ENCODE assay signal across 21 cellular contexts in the genomic region with DNA sequence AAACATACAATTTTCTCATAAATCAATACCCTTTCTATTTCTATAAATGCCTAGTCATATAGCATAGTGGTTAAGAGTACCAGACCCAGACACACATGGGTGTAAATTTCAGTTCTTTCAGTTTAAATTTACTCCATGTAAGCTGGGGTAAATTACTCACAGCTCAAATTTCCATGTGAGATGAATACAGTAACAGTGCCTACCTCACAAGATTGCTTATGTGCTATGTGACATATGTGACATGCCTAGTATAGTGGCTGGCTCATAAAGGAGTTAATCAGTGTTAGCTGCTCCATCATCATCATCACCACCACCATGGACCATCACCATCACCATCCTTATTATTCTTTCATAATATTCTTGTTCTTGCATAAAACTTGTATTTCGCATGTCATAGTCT. TPM values are rescaled to one million over a fixed set of nuclear protein-coding genes. Genes with fewer than 3 reads are reported as not detected.
DNase-seq lines count a peak whose midpoint lies in the region; ATAC-seq, FAIRE-seq and TF ChIP-seq lines count a peak whose summit lies in the region.
"Had no signal": no experiment of that assay in that cellular context is flagged by ENCODE, and none has a peak within 500 bp of the region (broad histone marks: within the 10 kb centered on the region; RNA-seq: fewer than 3 reads in every experiment).

No MANE protein-coding gene starts in this region.

- H3K27me3 ChIP-seq in HepG2 (ENCODE audit: control insufficient read depth in 1 of 2, insufficient read depth in 2 of 2, low read length in 2 of 2): no peaks in the 10 kb centered on the region
- no peaks in the 10 kb centered on the region for H3K27me3 ChIP-seq in right lobe of liver

- no peaks in the 10 kb centered on the region for H3K27me3 Mint-ChIP-seq in activated CD4-positive, alpha-beta T cell treated with anti-CD3 and anti-CD28 coated beads for 36 hours
- H3K27me3 Mint-ChIP-seq: IgD-negative memory B cell had no signal

- intact Hi-C loops in activated CD4-positive, alpha-beta T cell treated with anti-CD3 and anti-CD28 coated beads for 36 hours (cut with DNase I, micrococcal nuclease): no loop called here
- intact Hi-C loops in HepG2 (cut with micrococcal nuclease; ENCODE audit: unreplicated experiment): no loop called here
- intact Hi-C loops in right lobe of liver (cut with DNase I): no loop called here

- H3K9me3 ChIP-seq in HepG2 (ENCODE audit: low read length): no peaks in the 10 kb centered on the region
- no peaks in the 10 kb centered on the region for H3K9me3 ChIP-seq in right lobe of liver
- H3K9me3 ChIP-seq: SJSA1 had no signal

- no peaks in the 10 kb centered on the region for H3K9me3 Mint-ChIP-seq in activated CD4-positive, alpha-beta T cell treated with anti-CD3 and anti-CD28 coated beads for 36 hours (ENCODE audit: low read depth)
- no peaks in the 10 kb centered on the region for H3K9me3 Mint-ChIP-seq in stimulated activated effector memory CD8-positive, alpha-beta T cell treated with anti-CD3 and anti-CD28 coated beads, Interleukin-12 subunit alpha, Interleukin-12 subunit beta, amount 100 ng/mL, for 72 hours
- H3K9me3 Mint-ChIP-seq: CD8-positive, alpha-beta T cell; IgD-negative memory B cell had no signal

- no peaks in the 10 kb centered on the region for H3K36me3 ChIP-seq in HepG2 (replicated peaks in 1 of 2; ENCODE audit: control insufficient read depth in 1 of 2, insufficient read depth in 2 of 2, low read length in 2 of 2)
- H3K36me3 ChIP-seq in right lobe of liver: no peaks in the 10 kb centered on the region
- H3K36me3 ChIP-seq: SJSA1 had no signal

- in situ Hi-C loops in HepG2 (cut with HindIII; ENCODE audit: extremely low pct_ligation_motif_present, low pct_unique_long_range_greater_than_20kb): no loop called here

- H3K79me2 ChIP-seq in HepG2 (ENCODE audit: insufficient read depth, low read length): no peaks in the 10 kb centered on the region

- H3K4me1 ChIP-seq in HepG2 (ENCODE audit: insufficient read depth, low read length): no peaks in the 10 kb centered on the region
- H3K4me1 ChIP-seq in right lobe of liver: no peaks in the 10 kb centered on the region
- H3K4me1 ChIP-seq: SJSA1 had no signal

- TF ChIP-seq CTCF in HepG2 (CRISPR knock-in tag; IDR thresholded peaks at IDR 0.05) (no peak), right lobe of liver (IDR thresholded peaks at IDR 0.05) (no peak)

- peak overlapping the region; percentile 47 for H3K27ac Mint-ChIP-seq in activated CD4-positive, alpha-beta T cell treated with anti-CD3 and anti-CD28 coated beads for 36 hours
- H3K27ac Mint-ChIP-seq in stimulated activated effector memory CD8-positive, alpha-beta T cell treated with anti-CD3 and anti-CD28 coated beads, Interleukin-12 subunit alpha, Interleukin-12 subunit beta, amount 100 ng/mL, for 72 hours: peak overlapping the region; percentile 58
- H3K27ac Mint-ChIP-seq: CD8-positive, alpha-beta T cell had no signal

- TF ChIP-seq EP300 in HepG2 (IDR thresholded peaks at IDR 0.05; ENCODE audit: low read depth in 2 of 2, low read length in 2 of 2) (no peak), HepG2 (CRISPR knock-in tag; IDR thresholded peaks at IDR 0.05; ENCODE audit: borderline replicate concordance) (no peak)

- H4K20me1 ChIP-seq in HepG2 (ENCODE audit: insufficient read depth, low read length): no peaks in the 10 kb centered on the region

- CTCF ChIA-PET in activated CD4-positive, alpha-beta T cell treated with anti-CD3 and anti-CD28 coated beads for 36 hours (lab: Charles Lee): interaction anchor here (1.1 to 2.0 kb wide), 2 partner anchors 11 to 62 kb away, joined by 3 to 9 read pairs; no protein-coding TSS in a partner anchor
- CTCF ChIA-PET in HepG2 (lab: Yijun Ruan, JAX; ENCODE audit: low intra/inter-chr PET ratio, low total read pairs): no interaction called here

- POLR2A ChIA-PET in activated CD4-positive, alpha-beta T cell treated with anti-CD3 and anti-CD28 coated beads for 36 hours (lab: Charles Lee): no interaction called here
- POLR2A ChIA-PET in HepG2 (lab: Yijun Ruan, JAX): no interaction called here

- no peak overlapping the region for H3K9ac ChIP-seq in HepG2 (ENCODE audit: insufficient read depth, low read depth, low read length)

- H3K4me3 ChIP-seq in HepG2 (replicated peaks in 1 of 3; ENCODE audit: insufficient read depth in 1 of 3, low read depth in 2 of 3, low read length in 3 of 3) (no peak overlapping the region), right lobe of liver (no peak overlapping the region)
- H3K4me3 ChIP-seq: SJSA1 had no signal

- WGBS in HepG2 (ENCODE audit: low lambda C conversion rate): 5% methylated on average over 1 of the region's 1 CpG
- 45% methylated on average over 1 of the region's 1 CpG for WGBS in right lobe of liver (ENCODE audit: insufficient coverage, low coverage, low lambda C conversion rate, missing lambda C conversion rate)

- H3K36me3 Mint-ChIP-seq in activated CD4-positive, alpha-beta T cell treated with anti-CD3 and anti-CD28 coated beads for 36 hours (ENCODE audit: low read depth): peaks cover 56% of the 10 kb centered on the region
- H3K36me3 Mint-ChIP-seq in stimulated activated effector memory CD8-positive, alpha-beta T cell treated with anti-CD3 and anti-CD28 coated beads, Interleukin-12 subunit alpha, Interleukin-12 subunit beta, amount 100 ng/mL, for 72 hours: peaks cover 72% of the 10 kb centered on the region

- H3K4me3 Mint-ChIP-seq in activated CD4-positive, alpha-beta T cell treated with anti-CD3 and anti-CD28 coated beads for 36 hours: no peak overlapping the region
- no peak overlapping the region for H3K4me3 Mint-ChIP-seq in stimulated activated effector memory CD8-positive, alpha-beta T cell treated with anti-CD3 and anti-CD28 coated beads, Interleukin-12 subunit alpha, Interleukin-12 subunit beta, amount 100 ng/mL, for 72 hours
- H3K4me3 Mint-ChIP-seq: CD8-positive, alpha-beta T cell; IgD-negative memory B cell had no signal

- no peak for FAIRE-seq in HepG2 (lab: Jason Lieb, UNC)

- ATAC-seq in activated CD4-positive, alpha-beta T cell treated with anti-CD3 and anti-CD28 coated beads for 36 hours: peak; percentile 86
- ATAC-seq in HepG2 (no peak), right lobe of liver (no peak), GM21447 (IDR thresholded peaks at IDR 0.05; ENCODE audit: unreplicated experiment) (no peak)
- peak; percentile 90 for ATAC-seq in stimulated activated effector memory CD8-positive, alpha-beta T cell treated with anti-CD3 and anti-CD28 coated beads, Interleukin-12 subunit alpha, Interleukin-12 subunit beta, amount 100 ng/mL, for 72 hours
- ATAC-seq: CD8-positive, alpha-beta T cell; Right ventricle myocardium inferior had no signal

- TF ChIP-seq POLR2A in HepG2 (IDR thresholded peaks at IDR 0.05; ENCODE audit: insufficient read depth in 1 of 2, low read depth in 2 of 2, low read length in 2 of 2) (no peak), right lobe of liver (IDR thresholded peaks at IDR 0.05) (no peak)

- H3K4me2 ChIP-seq in HepG2 (ENCODE audit: low read depth, low read length): no peak overlapping the region

- BruUV-seq in HepG2 (replicated peaks; lab: Mats Ljungman, UMichigan): no TSS peak

- H3K27ac ChIP-seq in HepG2 (ENCODE audit: extremely low read length, insufficient read depth, low read length) (no peak overlapping the region), right lobe of liver (no peak overlapping the region)
- H3K27ac ChIP-seq: SJSA1 had no signal

- no peak for TF ChIP-seq RAD21 in HepG2 (CRISPR knock-in tag; IDR thresholded peaks at IDR 0.05)

- H3K4me1 Mint-ChIP-seq in activated CD4-positive, alpha-beta T cell treated with anti-CD3 and anti-CD28 coated beads for 36 hours: peaks cover 13% of the 10 kb centered on the region
- peaks cover 14% of the 10 kb centered on the region for H3K4me1 Mint-ChIP-seq in stimulated activated effector memory CD8-positive, alpha-beta T cell treated with anti-CD3 and anti-CD28 coated beads, Interleukin-12 subunit alpha, Interleukin-12 subunit beta, amount 100 ng/mL, for 72 hours
- H3K4me1 Mint-ChIP-seq: IgD-negative memory B cell had no signal

- no peak for DNase-seq in activated CD4-positive, alpha-beta T cell treated with anti-CD3 and anti-CD28 coated beads for 36 hours
- no peak for DNase-seq in activated CD4-positive, alpha-beta T cell treated with anti-CD3 and anti-CD28 coated beads for 4 hours
- no peak for DNase-seq in HepG2 (ENCODE audit: low spot score)
- no peak for DNase-seq in right lobe of liver
- DNase-seq in stimulated activated effector memory CD8-positive, alpha-beta T cell treated with anti-CD3 and anti-CD28 coated beads, Interleukin-12 subunit alpha, Interleukin-12 subunit beta, amount 100 ng/mL, for 72 hours (ENCODE audit: low spot score in 2 of 2): no peak
- no peak for DNase-seq in GDM1 (lab: John Stamatoyannopoulos, UW)
- DNase-seq: 8988T; C1 segment of cervical spinal cord; CD8-positive, alpha-beta T cell; DND-41; MV-4-11; NCI-H1105 treated with DMSO at 0.1 percent for 48 hours; NCI-H1694 treated with DMSO at 0.1 percent for 48 hours; NCI-H446 treated with DMSO at 0.1 percent for 48 hours; NCI-H526 treated with DMSO at 0.1 percent for 48 hours; OCI-M1 had no signal

- H2AFZ ChIP-seq in HepG2 (ENCODE audit: low read length): no peak overlapping the region

RNA-seq across cellular contexts. Expression of a gene that starts 45.0 kb away (rescaled TPM):
- total RNA-seq in activated CD4-positive, alpha-beta T cell treated with anti-CD3 and anti-CD28 coated beads for 36 hours: 10 to 100 TPM; 49.7 to 65.5 TPM
- not detected in 2 replicates for total RNA-seq in HepG2 (2016; rRNA removed; fragmentation: Illumina TruSeq; extraction: Trizol)
- not detected in 2 replicates for total RNA-seq in HepG2 (2016; cell fraction: cytosol; rRNA removed; fragmentation: Illumina TruSeq; extraction: Trizol; ENCODE audit: low read depth)
- not detected in 2 replicates for total RNA-seq in HepG2 (2016; cell fraction: insoluble cytoplasmic fraction; rRNA removed; fragmentation: Illumina TruSeq; extraction: Trizol)
- not detected in 2 replicates for total RNA-seq in HepG2 (2016; cell fraction: membrane; rRNA removed; fragmentation: Illumina TruSeq; extraction: Trizol)
- not detected in 2 replicates for total RNA-seq in HepG2 (2016; cell fraction: nucleus; rRNA removed; fragmentation: Illumina TruSeq; extraction: Trizol)
- polyA plus RNA-seq in HepG2 (2011; rRNA removed): not detected in 2 replicates
- polyA plus RNA-seq in HepG2 (2011; cell fraction: cytosol; rRNA removed): not detected in 2 replicates
- not detected in 2 replicates for polyA plus RNA-seq in HepG2 (2011; cell fraction: nucleus; rRNA removed)
- not detected in 2 replicates for polyA plus RNA-seq in HepG2 (2012)
- polyA plus RNA-seq in HepG2 (2016; cell fraction: cytosol; fragmentation: Illumina TruSeq; extraction: Trizol; ENCODE audit: low read depth): not detected in 2 replicates
- polyA plus RNA-seq in HepG2 (2016; cell fraction: insoluble cytoplasmic fraction; fragmentation: Illumina TruSeq; extraction: Trizol; ENCODE audit: low read depth): not detected in 2 replicates
- not detected in 2 replicates for polyA plus RNA-seq in HepG2 (2016; cell fraction: membrane; fragmentation: Illumina TruSeq; extraction: Trizol; ENCODE audit: low read depth)
- polyA plus RNA-seq in HepG2 (2016; cell fraction: nucleus; fragmentation: Illumina TruSeq; extraction: Trizol; ENCODE audit: insufficient read depth, low read depth): not detected in 2 replicates
- 0.12 TPM in 1 of 2 replicates, not detected in the other for polyA minus RNA-seq in HepG2 (2011; rRNA and poly(A)+ RNA removed; ENCODE audit: low replicate concordance)
- not detected in 2 replicates for polyA minus RNA-seq in HepG2 (2011; cell fraction: cytosol; rRNA and poly(A)+ RNA removed)
- polyA minus RNA-seq in HepG2 (2011; cell fraction: nucleus; rRNA and poly(A)+ RNA removed): not detected in 2 replicates
- total RNA-seq in right lobe of liver: 1 to 10 TPM in 2 of 6 experiments, under 1 TPM in 4; 0.37 to 1.4 (median 0.75) TPM
- total RNA-seq: H4, SJSA1 had no signal

Comparison
In these comparisons a context has a peak if more than half of its experiments do, and no peak if none do; other contexts are left out.
1. ATAC-seq: peak in activated CD4-positive, alpha-beta T cell treated with anti-CD3 and anti-CD28 coated beads for 36 hours (single experiment) and stimulated activated effector memory CD8-positive, alpha-beta T cell treated with anti-CD3 and anti-CD28 coated beads, Interleukin-12 subunit alpha, Interleukin-12 subunit beta, amount 100 ng/mL, for 72 hours (single experiment); none in HepG2 (single experiment), right lobe of liver (0 of 4) and GM21447 (single experiment).
2. RNA of a gene that starts 45.0 kb away (total RNA-seq): 49.7 to 65.5 TPM in activated CD4-positive, alpha-beta T cell treated with anti-CD3 and anti-CD28 coated beads for 36 hours; 0.37 to 1.4 TPM in right lobe of liver and not detected in HepG2; every median in the first group is over 10 times any median in the second.